In genomic region chr3:90015688-90016356, GRCh38 we compare ENCODE assay signal across 11 cellular contexts.
A peak's percentile ranks its signal among the peaks of the same experiment; 100 is the strongest.
DNase-seq lines count a peak whose midpoint lies in the region; ATAC-seq and TF ChIP-seq lines count a peak whose summit lies in the region.
"Had no signal": no experiment of that assay in that cellular context is flagged by ENCODE, and none has a peak within 500 bp of the region (broad histone marks: within the 10 kb centered on the region; RNA-seq: fewer than 3 reads in every experiment).

No MANE protein-coding gene starts in this region.

- H3K4me3 ChIP-seq in upper lobe of left lung, result no peak overlapping the region
- H3K4me3 ChIP-seq: pancreas had no signal

- H3K4me1 ChIP-seq in upper lobe of left lung, result peaks cover 0 to 4% (median 0%) of the 10 kb centered on the region in 4 donors
- H3K4me1 ChIP-seq: pancreas had no signal

- no peaks in the 10 kb centered on the region for H3K27me3 ChIP-seq in upper lobe of left lung
- H3K27me3 ChIP-seq: pancreas had no signal

- no peaks in the 10 kb centered on the region for H3K36me3 Mint-ChIP-seq in chondrocyte (ENCODE audit: low read depth)
- H3K36me3 Mint-ChIP-seq in activated T-cell treated with anti-CD3 and anti-CD28 coated beads, Interleukin-2, amount 50 U/mL, for 4 hours (ENCODE audit: insufficient read depth), result no peaks in the 10 kb centered on the region

- no peaks in the 10 kb centered on the region for H3K27me3 Mint-ChIP-seq in chondrocyte (ENCODE audit: low read depth)
- H3K27me3 Mint-ChIP-seq in activated T-cell treated with anti-CD3 and anti-CD28 coated beads, Interleukin-2, amount 50 U/mL, for 4 hours (ENCODE audit: low read depth), result no peaks in the 10 kb centered on the region
- H3K27me3 Mint-ChIP-seq: activated CD4-positive, alpha-beta T cell treated with anti-CD3 and anti-CD28 coated beads, Interleukin-2, amount 10 ng/mL, durations not matched to agents 24 days and 14 days had no signal

- H3K4me3 Mint-ChIP-seq in chondrocyte (ENCODE audit: unreplicated experiment), result no peak overlapping the region
- H3K4me3 Mint-ChIP-seq in activated T-cell treated with anti-CD3 and anti-CD28 coated beads, Interleukin-2, amount 50 U/mL, for 4 hours, result no peak overlapping the region
- H3K4me3 Mint-ChIP-seq: activated CD4-positive, alpha-beta T cell treated with anti-CD3 and anti-CD28 coated beads, Interleukin-2, amount 10 ng/mL, durations not matched to agents 24 days and 14 days had no signal

- TF ChIP-seq CTCF in chondrocyte (IDR thresholded peaks at IDR 0.05) (no peak), upper lobe of left lung (IDR thresholded peaks at IDR 0.05) (no peak)

- ATAC-seq in upper lobe of left lung (ENCODE audit: low FRiP score in 2 of 2), result no peak
- no peak for ATAC-seq in activated T-cell treated with anti-CD3 and anti-CD28 coated beads, Interleukin-2, amount 50 U/mL, for 4 hours
- no peak for ATAC-seq in GM21515 (IDR thresholded peaks at IDR 0.05; ENCODE audit: unreplicated experiment)

- H3K36me3 ChIP-seq in upper lobe of left lung, result no peaks in the 10 kb centered on the region
- H3K36me3 ChIP-seq: pancreas had no signal

- DNase-seq in Ammon's horn (ENCODE audit: low spot score), result peak; percentile 9
- DNase-seq in LHCN-M2 (ENCODE audit: low read depth), result peak; percentile 99
- no peak for DNase-seq in chondrocyte (ENCODE audit: low spot score)
- peak; percentile 21 for DNase-seq in medulla oblongata (ENCODE audit: extremely low spot score)
- no peak for DNase-seq in LoVo (ENCODE audit: low spot score)
- no peak for DNase-seq in upper lobe of left lung
- no peak for DNase-seq in activated T-cell treated with anti-CD3 and anti-CD28 coated beads, Interleukin-2, amount 50 U/mL, for 4 hours
- DNase-seq: activated CD4-positive, alpha-beta T cell treated with anti-CD3 and anti-CD28 coated beads, Interleukin-2, amount 10 ng/mL, durations not matched to agents 24 days and 14 days; KBM-7; pancreas had no signal

- H3K27ac ChIP-seq in upper lobe of left lung, result no peak overlapping the region
- H3K27ac ChIP-seq: pancreas had no signal

- no peaks in the 10 kb centered on the region for H3K9me3 ChIP-seq in upper lobe of left lung
- H3K9me3 ChIP-seq: pancreas had no signal

- no peak for TF ChIP-seq POLR2A in upper lobe of left lung (IDR thresholded peaks at IDR 0.05)

- H3K27ac Mint-ChIP-seq in chondrocyte (ENCODE audit: unreplicated experiment), result peak overlapping the region; percentile 94
- H3K27ac Mint-ChIP-seq: activated CD4-positive, alpha-beta T cell treated with anti-CD3 and anti-CD28 coated beads, Interleukin-2, amount 10 ng/mL, durations not matched to agents 24 days and 14 days had no signal

- 50 to 60% methylated on average over 4 of the region's 4 CpGs for WGBS in upper lobe of left lung, 2 donors

- H3K9me3 Mint-ChIP-seq in chondrocyte (ENCODE audit: low read depth), result no peaks in the 10 kb centered on the region
- H3K9me3 Mint-ChIP-seq in activated T-cell treated with anti-CD3 and anti-CD28 coated beads, Interleukin-2, amount 50 U/mL, for 4 hours, result peaks cover 11% of the 10 kb centered on the region
- H3K9me3 Mint-ChIP-seq: activated CD4-positive, alpha-beta T cell treated with anti-CD3 and anti-CD28 coated beads, Interleukin-2, amount 10 ng/mL, durations not matched to agents 24 days and 14 days had no signal

- H3K4me1 Mint-ChIP-seq in chondrocyte (ENCODE audit: low read depth), result peaks cover 36% of the 10 kb centered on the region
- H3K4me1 Mint-ChIP-seq in activated T-cell treated with anti-CD3 and anti-CD28 coated beads, Interleukin-2, amount 50 U/mL, for 4 hours (ENCODE audit: low read depth), result no peaks in the 10 kb centered on the region
- H3K4me1 Mint-ChIP-seq: activated CD4-positive, alpha-beta T cell treated with anti-CD3 and anti-CD28 coated beads, Interleukin-2, amount 10 ng/mL, durations not matched to agents 24 days and 14 days had no signal

- no peak for TF ChIP-seq EP300 in upper lobe of left lung (IDR thresholded peaks at IDR 0.05)

Comparison
In these comparisons a context has a peak if more than half of its experiments do, and no peak if none do; other contexts are left out.
1. DNase-seq: peak in Ammon's horn (single experiment), LHCN-M2 (single experiment) and medulla oblongata (single experiment); none in chondrocyte (single experiment), LoVo (single experiment), upper lobe of left lung (0 of 2) and activated T-cell treated with anti-CD3 and anti-CD28 coated beads, Interleukin-2, amount 50 U/mL, for 4 hours (single experiment).